ENCODE assay signal across 22 cellular contexts in genomic region chr11:36343436-36343835, GRCh38.
"Had no signal": no experiment of that assay in that cellular context is flagged by ENCODE, and none has a peak within 500 bp of the region (broad histone marks: within the 10 kb centered on the region; RNA-seq: fewer than 3 reads in every experiment).

No MANE protein-coding gene starts in this region.

- H3K4me3 Mint-ChIP-seq: activated T-helper 17 cell treated with anti-CD3 and anti-CD28 coated beads, Interleukin-2, amount 50 U/mL, for 72 hours; natural killer cell; neural progenitor cell; T-helper 1 cell treated with Interleukin-12 subunit alpha and Interleukin-12 subunit beta and Interleukin-4 antibody, amounts not matched to agents 30 μg/mL and 1 μg/mL, for 36 hours had no signal

- H3K4me3 ChIP-seq: left lung, lower lobe of right lung, neural progenitor cell, spleen, suprapubic skin, tibial artery, upper lobe of right lung had no signal

- H3K36me3 Mint-ChIP-seq: natural killer cell, neural progenitor cell had no signal

- H3K27ac Mint-ChIP-seq: activated T-helper 17 cell treated with anti-CD3 and anti-CD28 coated beads, Interleukin-2, amount 50 U/mL, for 72 hours; natural killer cell; neural progenitor cell; T-helper 1 cell treated with Interleukin-12 subunit alpha and Interleukin-12 subunit beta and Interleukin-4 antibody, amounts not matched to agents 30 μg/mL and 1 μg/mL, for 36 hours had no signal

- H3K9me3 Mint-ChIP-seq: activated T-helper 17 cell treated with anti-CD3 and anti-CD28 coated beads, Interleukin-2, amount 50 U/mL, for 72 hours; natural killer cell; neural progenitor cell; T-helper 1 cell treated with Interleukin-12 subunit alpha and Interleukin-12 subunit beta and Interleukin-4 antibody, amounts not matched to agents 30 μg/mL and 1 μg/mL, for 36 hours had no signal

- ATAC-seq: activated T-helper 17 cell treated with anti-CD3 and anti-CD28 coated beads, Interleukin-2, amount 50 U/mL, for 72 hours; left lung; lower lobe of right lung; natural killer cell; right cardiac atrium; upper lobe of right lung had no signal

- DNase-seq: activated CD4-positive, alpha-beta T cell treated with anti-CD3 and anti-CD28 coated beads, Interleukin-2, amount 50 U/mL, for 4 hours; activated CD4-positive, CD25-positive, alpha-beta regulatory T cell treated with anti-CD3 and anti-CD28 coated beads, Interleukin-2, amount 50 U/mL, for 72 hours; activated naive CD4-positive, alpha-beta T cell treated with Interleukin-2 at 50 U/mL for 16 hours; anterior cingulate cortex; effector CD8-positive, alpha-beta T cell; left lung; lower lobe of right lung; mesenchymal stem cell; natural killer cell; right cardiac atrium; SK-N-SH; spleen; stimulated activated CD4-positive, alpha-beta T cell treated with anti-CD3 and anti-CD28 coated beads, Interleukin-4, amount 100 ng/mL, for 1 hour; SW 1271; T1000; tibial artery; upper lobe of right lung had no signal

- H3K27ac ChIP-seq: epithelial cell of prostate, left lung, lower lobe of right lung, neural progenitor cell, suprapubic skin, tibial artery, upper lobe of right lung had no signal
